ENCODE assay signal across 1 cellular context in genomic region chr19:14563590-14563926, GRCh38.
TF ChIP-seq lines count a peak whose summit lies in the region.

No MANE protein-coding gene starts in this region.

TF ChIP-seq in H1, 55 proteins besides CTCF, POLR2A, EP300 and RAD21:
- TF ChIP-seq CREB1 (IDR thresholded peaks at IDR 0.05), result no peak
- no peak for TF ChIP-seq CTBP2 (IDR thresholded peaks at IDR 0.05; ENCODE audit: borderline replicate concordance, insufficient read depth, insufficient read length, low read length)
- no peak for TF ChIP-seq CHD1 (IDR thresholded peaks at IDR 0.05; ENCODE audit: low read depth, low read length)
- no peak for TF ChIP-seq ZNF274 (IDR thresholded peaks at IDR 0.05; ENCODE audit: borderline replicate concordance, extremely low read depth, low read length)
- TF ChIP-seq YY1 (IDR thresholded peaks at IDR 0.05; ENCODE audit: low read depth, low read length), result no peak
- no peak for TF ChIP-seq PHF8 (conservative IDR thresholded peaks at IDR 0.05; ENCODE audit: low read depth, low read length)
- TF ChIP-seq GABPA (IDR thresholded peaks at IDR 0.05; ENCODE audit: borderline replicate concordance, insufficient read depth, low read length), result no peak
- TF ChIP-seq TAF7 (optimal IDR thresholded peaks at IDR 0.05; ENCODE audit: borderline replicate concordance, low read depth, low read length), result no peak
- no peak for TF ChIP-seq TEAD4 (IDR thresholded peaks at IDR 0.05; ENCODE audit: low read depth, low read length)
- no peak for TF ChIP-seq CEBPB (IDR thresholded peaks at IDR 0.05; ENCODE audit: low read depth, low read length)
- TF ChIP-seq SP1 (IDR thresholded peaks at IDR 0.05; ENCODE audit: low read depth, low read length), result no peak
- TF ChIP-seq MAX (IDR thresholded peaks at IDR 0.05), result no peak
- TF ChIP-seq SUZ12 (IDR thresholded peaks at IDR 0.05; ENCODE audit: low read length), result no peak
- no peak for TF ChIP-seq GTF2F1 (IDR thresholded peaks at IDR 0.05; ENCODE audit: borderline replicate concordance, low read depth, low read length)
- TF ChIP-seq EGR1 (IDR thresholded peaks at IDR 0.05; ENCODE audit: borderline replicate concordance, low read depth, low read length), result no peak
- TF ChIP-seq JUND (IDR thresholded peaks at IDR 0.05; ENCODE audit: low read length), result no peak
